Comparison of ENCODE assay signal across 36 cellular contexts in genomic region chr3:167012691-167013090, GRCh38.
"Had no signal": no experiment of that assay in that cellular context is flagged by ENCODE, and none has a peak within 500 bp of the region (broad histone marks: within the 10 kb centered on the region; RNA-seq: fewer than 3 reads in every experiment).

No MANE protein-coding gene starts in this region.

- DNase-seq: MG63, MM.1S, MV-4-11, NCI-H1048, NCI-H1092, NCI-H1092 treated with DMSO at 0.1 percent for 48 hours, NCI-H1105, NCI-H1105 treated with DMSO at 0.1 percent for 48 hours, NCI-H1417, NCI-H1417 treated with DMSO at 0.1 percent for 48 hours, NCI-H1436, NCI-H1436 treated with DMSO at 0.1 percent for 48 hours, NCI-H146, NCI-H1694, NCI-H1694 treated with DMSO at 0.1 percent for 48 hours, NCI-H187, NCI-H187 treated with DMSO at 0.1 percent for 48 hours, NCI-H1930, NCI-H2029, NCI-H2029 treated with DMSO at 0.1 percent for 48 hours, NCI-H2081, NCI-H2081 treated with DMSO at 0.1 percent for 48 hours, NCI-H2107, NCI-H2171, NCI-H2171 treated with DMSO at 0.1 percent for 48 hours, NCI-H2227 treated with DMSO at 0.1 percent for 48 hours, NCI-H226, NCI-H345, NCI-H446, NCI-H446 treated with DMSO at 0.1 percent for 48 hours, NCI-H510A, NCI-H510A treated with DMSO at 0.1 percent for 48 hours, NCI-H524, NCI-H524 treated with DMSO at 0.1 percent for 48 hours, NCI-H526, NCI-H526 treated with DMSO at 0.1 percent for 48 hours had no signal

- H3K36me3 ChIP-seq: MG63 had no signal

- H3K27me3 ChIP-seq: MG63 had no signal

- H3K9me3 ChIP-seq: MG63 had no signal

- H3K4me3 ChIP-seq: MG63 had no signal
